In genomic region chr13:76903544-76904162, GRCh38 we compare ENCODE assay signal across 9 cellular contexts. TPM values are rescaled to one million over a fixed set of nuclear protein-coding genes. Genes with fewer than 3 reads are reported as not detected.
DNase-seq lines count a peak whose midpoint lies in the region; ATAC-seq and TF ChIP-seq lines count a peak whose summit lies in the region.
"Had no signal": no experiment of that assay in that cellular context is flagged by ENCODE, and none has a peak within 500 bp of the region (broad histone marks: within the 10 kb centered on the region; RNA-seq: fewer than 3 reads in every experiment).

No MANE protein-coding gene starts in this region.

- no peaks in the 10 kb centered on the region for H3K36me3 Mint-ChIP-seq in nephron progenitor cell (ENCODE audit: low read depth)

- H3K36me3 ChIP-seq in esophagus muscularis mucosa, result no peaks in the 10 kb centered on the region
- no peaks in the 10 kb centered on the region for H3K36me3 ChIP-seq in testis (ENCODE audit: low read depth, missing control alignments)

- H3K27me3 ChIP-seq in esophagus muscularis mucosa, result no peaks in the 10 kb centered on the region
- no peaks in the 10 kb centered on the region for H3K27me3 ChIP-seq in testis

- DNase-seq in DMS53 treated with DMSO at 0.1 percent for 48 hours (lab: John Stamatoyannopoulos, UW; ENCODE audit: unreplicated experiment) (peak; percentile 15), HuH-7 (ENCODE audit: low spot score) (peak; percentile 33), OCI-M2 (lab: John Stamatoyannopoulos, UW; ENCODE audit: unreplicated experiment) (peak; percentile 12), activated T-cell treated with anti-CD3 and anti-CD28 coated beads for 48 hours (ENCODE audit: low read depth) (peak; percentile 43), esophagus muscularis mucosa (ENCODE audit: extremely low spot score) (no peak), nephron progenitor cell (peak; percentile 67), testis (peak; percentile 69)

- peaks cover 28% of the 10 kb centered on the region for H3K27me3 Mint-ChIP-seq in nephron progenitor cell (ENCODE audit: low read depth, poor library complexity)

- H3K9me3 Mint-ChIP-seq in nephron progenitor cell, result peaks cover 13% of the 10 kb centered on the region

- TF ChIP-seq POLR2A in esophagus muscularis mucosa (IDR thresholded peaks at IDR 0.05; ENCODE audit: low read depth) (no peak), testis (IDR thresholded peaks at IDR 0.05) (no peak)

- TF ChIP-seq CTCF in esophagus muscularis mucosa (IDR thresholded peaks at IDR 0.05), result peak; percentile 96 to 99 (median 96)
- peak; percentile 98 for TF ChIP-seq CTCF in nephron progenitor cell (IDR thresholded peaks at IDR 0.05)
- peak; percentile 93 to 94 (median 93) for TF ChIP-seq CTCF in testis (IDR thresholded peaks at IDR 0.05)

- H3K4me1 Mint-ChIP-seq in nephron progenitor cell, result no peaks in the 10 kb centered on the region

- ATAC-seq in GM21526 (IDR thresholded peaks at IDR 0.05; ENCODE audit: low FRiP score, unreplicated experiment), result peak; percentile 95

- intact Hi-C loops in esophagus muscularis mucosa (cut with DNase I), result loop anchor here (2.0 to 5.0 kb wide), 4 partner anchors 236 to 1209 kb away; no protein-coding TSS in a partner anchor
- intact Hi-C loops in testis (cut with DNase I; ENCODE audit: low total_unique reads), result no loop called here

- no peak overlapping the region for H3K27ac Mint-ChIP-seq in nephron progenitor cell
- H3K27ac Mint-ChIP-seq: dendritic cell treated with granulocyte-macrophage colony-stimulating factor and Interleukin-4, amounts not matched to agents 40 ng/mL and 50 ng/mL, for 4 days had no signal

- H3K27ac ChIP-seq in esophagus muscularis mucosa (replicated peaks in 1 of 4), result no peak overlapping the region
- H3K27ac ChIP-seq in testis, result no peak overlapping the region

- peaks cover 0 to 9% (median 8%) of the 10 kb centered on the region in 4 donors for H3K9me3 ChIP-seq in esophagus muscularis mucosa
- no peaks in the 10 kb centered on the region for H3K9me3 ChIP-seq in testis

- WGBS in esophagus muscularis mucosa, result 14% methylated on average over 3 of the region's 3 CpGs
- WGBS in testis, 2 donors, result 26 to 41% methylated on average over 3 of the region's 3 CpGs

- H3K4me3 Mint-ChIP-seq in nephron progenitor cell, result no peak overlapping the region
- H3K4me3 Mint-ChIP-seq: dendritic cell treated with granulocyte-macrophage colony-stimulating factor and Interleukin-4, amounts not matched to agents 40 ng/mL and 50 ng/mL, for 4 days had no signal

- H3K4me1 ChIP-seq in esophagus muscularis mucosa (peaks cover 0 to 6% (median 0%) of the 10 kb centered on the region in 4 donors), testis (no peaks in the 10 kb centered on the region)

- no peak for TF ChIP-seq EP300 in esophagus muscularis mucosa (IDR thresholded peaks at IDR 0.05)

- no peak overlapping the region for H3K4me3 ChIP-seq in esophagus muscularis mucosa
- H3K4me3 ChIP-seq in testis, result no peak overlapping the region

RNA-seq across cellular contexts. Expression of gene KCTD12, which starts 17.4 kb away (rescaled TPM):
- 100 to 1,000 TPM; 112 to 169 (median 148) TPM for total RNA-seq in esophagus muscularis mucosa
- 100 to 1,000 TPM in 1 of 2 donors, 10 to 100 TPM in 1; 86.8 to 127 TPM for total RNA-seq in testis
- polyA plus RNA-seq in testis (ENCODE audit: insufficient read depth, low read depth, low replicate concordance), result 63.9 TPM

RNA-seq across cellular contexts. Expression of gene ACOD1, which starts 44.7 kb away (rescaled TPM):
- total RNA-seq in esophagus muscularis mucosa (not detected), testis (under 1 TPM in 1 of 2 donors, not detected in 1; 0.12 TPM)
- polyA plus RNA-seq in testis (ENCODE audit: insufficient read depth, low read depth, low replicate concordance), result not detected
